Comparison of ENCODE assay signal across 16 cellular contexts in genomic region chr13:45167611-45168554, GRCh38. TPM values are rescaled to one million over a fixed set of nuclear protein-coding genes. Genes with fewer than 3 reads are reported as not detected.
DNase-seq lines count a peak whose midpoint lies in the region; ATAC-seq, FAIRE-seq and TF ChIP-seq lines count a peak whose summit lies in the region.
"Had no signal": no experiment of that assay in that cellular context is flagged by ENCODE, and none has a peak within 500 bp of the region (broad histone marks: within the 10 kb centered on the region; RNA-seq: fewer than 3 reads in every experiment).

No MANE protein-coding gene starts in this region.

- no peak for FAIRE-seq in pancreas (lab: Jason Lieb, UNC)
- FAIRE-seq: H1 had no signal

- TF ChIP-seq CTCF in pancreas (IDR thresholded peaks at IDR 0.05) = no peak

- H3K4me3 ChIP-seq in pancreas = no peak overlapping the region

- intact Hi-C loops in pancreas (cut with DNase I) = no loop called here

- peak; percentile 96 to 98 (median 98) for ATAC-seq in pancreas
- no peak for ATAC-seq in HG03039 (IDR thresholded peaks at IDR 0.05; ENCODE audit: unreplicated experiment)
- ATAC-seq in GM19467 (IDR thresholded peaks at IDR 0.05; ENCODE audit: unreplicated experiment) = no peak
- ATAC-seq in HG03280 (IDR thresholded peaks at IDR 0.05; ENCODE audit: unreplicated experiment) = no peak
- ATAC-seq: natural killer cell, T-cell had no signal

- WGBS in pancreas, 2 donors = 68% methylated on average over 12 of the region's 12 CpGs

- H3K27ac ChIP-seq in pancreas = peak overlapping the region in 2 of 4 donors; percentile 72 to 76
- H3K27ac ChIP-seq: HL-60 had no signal

- no peaks in the 10 kb centered on the region for H3K9me3 ChIP-seq in pancreas

- H3K4me1 ChIP-seq in pancreas = peaks cover 0 to 3% (median 0%) of the 10 kb centered on the region in 3 donors

- no peaks in the 10 kb centered on the region for H3K27me3 ChIP-seq in pancreas

- DNase-seq in HCEC 1CT (peak; percentile 50), NCI-H69 (lab: John Stamatoyannopoulos, UW) (peak; percentile 46), erythroblast (lab: John Stamatoyannopoulos, UW) (peak; percentile 81 to 82), pancreas (peak in 5 of 6 donors; percentile 51 to 83 (median 61)), ureter (ENCODE audit: low spot score) (no peak)
- DNase-seq: activated T-cell treated with anti-CD3 and anti-CD28 coated beads, Interleukin-2, amount 50 U/mL, for 1 hour; central memory CD4-positive, alpha-beta T cell; DND-41; glutamatergic neuron; natural killer cell; T-cell had no signal

- H3K36me3 ChIP-seq in pancreas = no peaks in the 10 kb centered on the region

- no peak for TF ChIP-seq POLR2A in erythroblast (IDR thresholded peaks at IDR 0.05; ENCODE audit: low read length)

RNA-seq across cellular contexts. Expression of gene KCTD4, which starts 33.0 kb away (rescaled TPM):
- total RNA-seq in pancreas = under 1 TPM in 4 of 6 donors, not detected in 2; 0.09 to 0.21 (median 0.15) TPM
- under 1 TPM; 0.11 to 0.28 TPM for polyA plus RNA-seq in pancreas
- not detected for total RNA-seq in ureter
- total RNA-seq: H1, natural killer cell, T-cell had no signal
- polyA plus RNA-seq: H1 had no signal

RNA-seq across cellular contexts. Expression of gene GTF2F2, which starts 47.6 kb away (rescaled TPM):
- total RNA-seq in pancreas (1 to 10 TPM; 6.0 to 8.6 (median 7.7) TPM), ureter (15.8 TPM)
- 1 to 10 TPM; 7.1 to 8.2 TPM for polyA plus RNA-seq in pancreas

Comparison
In these comparisons a context has a peak if more than half of its experiments do, and no peak if none do; other contexts are left out.
1. ATAC-seq: peak in pancreas (4 of 4); none in HG03039 (single experiment), GM19467 (single experiment) and HG03280 (single experiment).